In the genomic region with DNA sequence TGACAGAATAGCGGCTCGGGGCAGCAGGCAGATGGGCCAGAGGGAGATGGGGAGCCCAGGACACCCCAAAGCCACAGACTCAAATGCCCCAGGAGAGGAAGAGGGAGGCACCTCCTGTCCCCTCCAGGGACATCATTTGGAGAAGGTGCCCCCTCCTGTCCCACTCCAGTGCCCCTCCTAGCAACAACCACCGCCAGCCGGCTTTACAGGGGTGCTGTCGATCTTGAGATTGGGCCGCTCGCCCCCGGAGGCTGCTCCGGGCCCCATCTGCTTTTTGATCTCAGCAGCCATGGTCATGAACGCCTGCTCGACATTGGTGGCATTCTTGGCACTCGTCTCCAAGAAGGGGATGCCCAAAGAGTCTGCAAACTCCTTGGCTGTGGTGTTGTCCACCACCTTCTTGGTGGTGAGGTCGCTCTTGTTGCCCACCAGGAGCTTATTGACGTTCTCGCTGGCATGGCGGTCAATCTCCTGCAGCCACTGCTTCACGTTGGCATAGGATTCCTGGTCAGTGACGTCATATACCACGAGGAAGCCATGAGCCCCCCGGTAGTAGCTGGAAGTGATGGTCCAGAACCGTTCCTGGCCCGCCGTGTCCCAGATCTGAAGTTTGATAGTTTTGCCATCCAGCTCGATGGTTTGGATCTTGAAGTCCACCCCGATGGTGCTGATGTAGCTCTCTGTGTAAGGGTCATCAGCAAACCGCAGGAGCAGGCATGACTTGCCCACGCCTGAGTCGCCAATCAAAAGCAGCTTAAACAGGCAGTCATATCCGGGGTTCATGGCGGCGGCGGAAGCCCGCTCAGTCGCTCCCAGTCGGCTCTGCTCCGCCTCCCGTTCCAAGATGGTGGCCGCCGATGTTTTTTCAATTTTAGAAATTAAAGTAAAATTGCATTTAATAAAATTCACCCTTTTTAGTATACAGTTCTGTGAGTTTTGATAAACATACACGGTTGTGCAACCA, we compare ENCODE assay signal across 28 cellular contexts. TPM values are rescaled to one million over a fixed set of nuclear protein-coding genes. Genes with fewer than 3 reads are reported as not detected.
"Had no signal": no experiment of that assay in that cellular context is flagged by ENCODE, and none has a peak within 500 bp of the region (broad histone marks: within the 10 kb centered on the region; RNA-seq: fewer than 3 reads in every experiment).

No MANE protein-coding gene starts in this region.

- H3K27me3 ChIP-seq: ovary, right atrium auricular region, right lobe of liver, thyroid gland, upper lobe of left lung, vagina had no signal

- H3K4me1 Mint-ChIP-seq: stimulated activated memory B cell treated with anti-CD40 and anti-IgM and Interleukin-4, amounts not matched to agents 10 μg/mL and 1 μg/mL and 100 μg/mL, for 72 hours had no signal

- H3K36me3 Mint-ChIP-seq: naive thymus-derived CD4-positive, alpha-beta T cell; natural killer cell treated with Interleukin-12 subunit alpha and Interleukin-12 subunit beta and Interleukin-15 and Interleukin-18, amount 100 ng/mL, for 72 hours; stimulated activated memory B cell treated with anti-CD40 and anti-IgM and Interleukin-4, amounts not matched to agents 10 μg/mL and 1 μg/mL and 100 μg/mL, for 72 hours had no signal

- H2AFZ ChIP-seq: hepatocyte had no signal

- H3K9me3 ChIP-seq: heart right ventricle, left ventricle myocardium inferior, mucosa of descending colon, neutrophil, ovary, right atrium auricular region, right lobe of liver, thyroid gland, transverse colon, upper lobe of left lung, vagina had no signal

- H3K9me3 Mint-ChIP-seq: naive thymus-derived CD4-positive, alpha-beta T cell; natural killer cell treated with Interleukin-12 subunit alpha and Interleukin-12 subunit beta and Interleukin-15 and Interleukin-18, amount 100 ng/mL, for 72 hours; stimulated activated memory B cell treated with anti-CD40 and anti-IgM and Interleukin-4, amounts not matched to agents 10 μg/mL and 1 μg/mL and 100 μg/mL, for 72 hours had no signal

- H3K27ac Mint-ChIP-seq: naive thymus-derived CD4-positive, alpha-beta T cell; natural killer cell treated with Interleukin-12 subunit alpha and Interleukin-12 subunit beta and Interleukin-15 and Interleukin-18, amount 100 ng/mL, for 72 hours; progenitor cell of endocrine pancreas; stimulated activated memory B cell treated with anti-CD40 and anti-IgM and Interleukin-4, amounts not matched to agents 10 μg/mL and 1 μg/mL and 100 μg/mL, for 72 hours had no signal

- H3K4me3 ChIP-seq: heart right ventricle, hepatocyte, left ventricle myocardium inferior, lung, mucosa of descending colon, ovary, right atrium auricular region, right lobe of liver, smooth muscle cell, thyroid gland, transverse colon, upper lobe of left lung, vagina had no signal

- H3K27ac ChIP-seq: heart right ventricle, hepatocyte, left ventricle myocardium inferior, neutrophil, ovary, right atrium auricular region, right lobe of liver, thyroid gland, transverse colon, upper lobe of left lung, vagina had no signal

- H3K36me3 ChIP-seq: heart right ventricle, left ventricle myocardium inferior, neutrophil, ovary, right atrium auricular region, right lobe of liver, thyroid gland, transverse colon, upper lobe of left lung, vagina had no signal

- ATAC-seq: mucosa of descending colon; naive thymus-derived CD4-positive, alpha-beta T cell; stimulated activated memory B cell treated with anti-CD40 and anti-IgM and Interleukin-4, amounts not matched to agents 10 μg/mL and 1 μg/mL and 100 μg/mL, for 72 hours; stimulated activated naive CD8-positive, alpha-beta T cell treated with anti-CD3 and anti-CD28 coated beads, Interleukin-15, Interleukin-2, amounts not matched to agents 100 U/mL and 50 U/mL, for 24 hours had no signal

- H3K4me2 ChIP-seq: hepatocyte, smooth muscle cell had no signal

- H3K4me1 ChIP-seq: heart right ventricle, left ventricle myocardium inferior, right atrium auricular region, right lobe of liver, thyroid gland, transverse colon, upper lobe of left lung, vagina had no signal

- H3K79me2 ChIP-seq: hepatocyte had no signal

- DNase-seq: heart right ventricle; islet precursor cell; left ventricle myocardium inferior; midbrain; mucosa of descending colon; naive thymus-derived CD4-positive, alpha-beta T cell; occipital lobe; ovary; right lobe of liver; stimulated activated CD4-positive, alpha-beta T cell treated with anti-CD3 and anti-CD28 coated beads, Interleukin-1b, Interleukin-23, amount 100 ng/mL, for 48 hours; stimulated activated CD4-positive, alpha-beta T cell treated with anti-CD3 and anti-CD28 coated beads, Interleukin-2, amount 100 ng/mL, for 48 hours; stimulated activated CD4-positive, alpha-beta T cell treated with anti-CD3 and anti-CD28 coated beads, Interleukin-4, amount 100 ng/mL, for 4 hours; stimulated activated CD8-positive, alpha-beta memory T cell treated with anti-CD3 and anti-CD28 coated beads, Interleukin-4, amount 100 ng/mL, for 48 hours; stimulated activated naive CD8-positive, alpha-beta T cell treated with anti-CD3 and anti-CD28 coated beads, Interleukin-15, Interleukin-2, amounts not matched to agents 100 U/mL and 50 U/mL, for 24 hours; substantia nigra; thyroid gland; transverse colon had no signal

- H3K4me3 Mint-ChIP-seq: naive thymus-derived CD4-positive, alpha-beta T cell; natural killer cell treated with Interleukin-12 subunit alpha and Interleukin-12 subunit beta and Interleukin-15 and Interleukin-18, amount 100 ng/mL, for 72 hours; stimulated activated memory B cell treated with anti-CD40 and anti-IgM and Interleukin-4, amounts not matched to agents 10 μg/mL and 1 μg/mL and 100 μg/mL, for 72 hours had no signal

RNA-seq across cellular contexts. Expression of a gene that starts 14.0 kb away (rescaled TPM):
- total RNA-seq: naive thymus-derived CD4-positive, alpha-beta T cell; natural killer cell treated with Interleukin-12 subunit alpha and Interleukin-12 subunit beta and Interleukin-15 and Interleukin-18, amount 100 ng/mL, for 72 hours; pulmonary artery endothelial cell had no signal
- polyA plus RNA-seq: naive thymus-derived CD4-positive, alpha-beta T cell; smooth muscle cell had no signal
